In the genomic region with DNA sequence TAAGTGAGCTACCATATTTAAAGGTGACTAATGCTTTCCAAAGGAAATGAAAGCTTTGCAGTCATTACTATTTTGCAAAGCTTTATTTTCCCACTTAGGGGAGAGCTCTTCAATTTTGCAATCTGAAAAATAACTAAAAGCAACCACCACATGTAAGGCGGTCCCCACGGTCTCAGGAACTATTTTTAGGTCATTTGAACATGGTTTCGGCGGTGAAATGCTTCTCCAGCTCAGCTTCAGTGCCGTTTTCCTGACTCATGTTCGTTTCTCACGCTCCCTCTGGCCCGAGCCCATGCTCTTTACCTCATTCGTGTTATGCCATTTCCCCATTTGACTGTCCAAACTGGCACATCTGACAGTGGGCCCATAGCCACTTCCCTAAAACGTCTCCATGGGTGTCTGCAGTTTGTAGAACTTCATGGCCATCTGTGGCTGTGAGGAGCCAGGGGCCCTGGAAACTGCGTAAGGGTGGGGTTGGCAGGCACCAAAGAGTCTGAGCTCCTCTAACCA, we compare ENCODE assay signal across 7 cellular contexts. TPM values are rescaled to one million over a fixed set of nuclear protein-coding genes. Genes with fewer than 3 reads are reported as not detected.
DNase-seq lines count a peak whose midpoint lies in the region; ATAC-seq and TF ChIP-seq lines count a peak whose summit lies in the region.

No MANE protein-coding gene starts in this region.

- intact Hi-C loops in esophagus squamous epithelium (cut with DNase I) = no loop called here

- DNase-seq in T-helper 2 cell treated with Interferon-gamma antibody and Interleukin-4, amounts not matched to agents 5 μg/mL and 100 μg/mL, for 36 hours (ENCODE audit: low spot score) = peak; percentile 76
- DNase-seq in esophagus squamous epithelium (lab: John Stamatoyannopoulos, UW) = peak; percentile 15
- peak; percentile 97 for DNase-seq in skeletal muscle cell (ENCODE audit: low read depth)
- DNase-seq in middle frontal gyrus (ENCODE audit: extremely low spot score, low spot score) = no peak
- no peak for DNase-seq in NCI-H510A (lab: John Stamatoyannopoulos, UW)

- H3K4me3 ChIP-seq in esophagus squamous epithelium (no peak overlapping the region), skeletal muscle cell (ENCODE audit: low read depth, low read length) (no peak overlapping the region)

- no peaks in the 10 kb centered on the region for H3K9me3 Mint-ChIP-seq in T-helper 2 cell treated with Interferon-gamma antibody and Interleukin-4, amounts not matched to agents 5 μg/mL and 100 μg/mL, for 36 hours

- no peak for TF ChIP-seq POLR2A in esophagus squamous epithelium (IDR thresholded peaks at IDR 0.05)

- H3K36me3 Mint-ChIP-seq in T-helper 2 cell treated with Interferon-gamma antibody and Interleukin-4, amounts not matched to agents 5 μg/mL and 100 μg/mL, for 36 hours (ENCODE audit: low read depth) = no peaks in the 10 kb centered on the region

- ATAC-seq in GM19023 (IDR thresholded peaks at IDR 0.05; ENCODE audit: unreplicated experiment) = peak; percentile 64
- ATAC-seq in HG02981 (IDR thresholded peaks at IDR 0.05; ENCODE audit: unreplicated experiment) = peak; percentile 65

- H3K27me3 ChIP-seq in esophagus squamous epithelium = no peaks in the 10 kb centered on the region

- peak overlapping the region; percentile 64 for H3K27ac Mint-ChIP-seq in T-helper 2 cell treated with Interferon-gamma antibody and Interleukin-4, amounts not matched to agents 5 μg/mL and 100 μg/mL, for 36 hours

- H3K4me3 Mint-ChIP-seq in T-helper 2 cell treated with Interferon-gamma antibody and Interleukin-4, amounts not matched to agents 5 μg/mL and 100 μg/mL, for 36 hours = peak overlapping the region; percentile 25

- no peak for TF ChIP-seq CTCF in esophagus squamous epithelium (IDR thresholded peaks at IDR 0.05)

- 60 to 68% methylated on average over 11 of the region's 11 CpGs for WGBS in esophagus squamous epithelium, 2 donors

- no peaks in the 10 kb centered on the region for H3K9me3 ChIP-seq in esophagus squamous epithelium

- H3K4me1 Mint-ChIP-seq in T-helper 2 cell treated with Interferon-gamma antibody and Interleukin-4, amounts not matched to agents 5 μg/mL and 100 μg/mL, for 36 hours (ENCODE audit: low read depth) = peaks cover 41% of the 10 kb centered on the region

- H3K27ac ChIP-seq in esophagus squamous epithelium = peak overlapping the region in 3 of 4 donors; percentile 15 to 53 (median 42)

- peaks cover 3% of the 10 kb centered on the region for H3K27me3 Mint-ChIP-seq in T-helper 2 cell treated with Interferon-gamma antibody and Interleukin-4, amounts not matched to agents 5 μg/mL and 100 μg/mL, for 36 hours (ENCODE audit: low read depth)

- peaks cover 0 to 49% (median 10%) of the 10 kb centered on the region in 3 donors for H3K4me1 ChIP-seq in esophagus squamous epithelium

- no peaks in the 10 kb centered on the region for H3K36me3 ChIP-seq in esophagus squamous epithelium

RNA-seq across cellular contexts. Expression of gene ADTRP, which starts 46.5 kb away (rescaled TPM):
- total RNA-seq in esophagus squamous epithelium = 1 to 10 TPM in 2 of 4 donors, under 1 TPM in 2; 0.76 to 2.5 (median 1.6) TPM

Comparison
In these comparisons a context has a peak if more than half of its experiments do, and no peak if none do; other contexts are left out.
1. DNase-seq: peak in T-helper 2 cell treated with Interferon-gamma antibody and Interleukin-4, amounts not matched to agents 5 μg/mL and 100 μg/mL, for 36 hours (single experiment), esophagus squamous epithelium (single experiment) and skeletal muscle cell (single experiment); none in middle frontal gyrus (single experiment) and NCI-H510A (single experiment).